Comparison of ENCODE assay signal across 10 cellular contexts in the genomic region with DNA sequence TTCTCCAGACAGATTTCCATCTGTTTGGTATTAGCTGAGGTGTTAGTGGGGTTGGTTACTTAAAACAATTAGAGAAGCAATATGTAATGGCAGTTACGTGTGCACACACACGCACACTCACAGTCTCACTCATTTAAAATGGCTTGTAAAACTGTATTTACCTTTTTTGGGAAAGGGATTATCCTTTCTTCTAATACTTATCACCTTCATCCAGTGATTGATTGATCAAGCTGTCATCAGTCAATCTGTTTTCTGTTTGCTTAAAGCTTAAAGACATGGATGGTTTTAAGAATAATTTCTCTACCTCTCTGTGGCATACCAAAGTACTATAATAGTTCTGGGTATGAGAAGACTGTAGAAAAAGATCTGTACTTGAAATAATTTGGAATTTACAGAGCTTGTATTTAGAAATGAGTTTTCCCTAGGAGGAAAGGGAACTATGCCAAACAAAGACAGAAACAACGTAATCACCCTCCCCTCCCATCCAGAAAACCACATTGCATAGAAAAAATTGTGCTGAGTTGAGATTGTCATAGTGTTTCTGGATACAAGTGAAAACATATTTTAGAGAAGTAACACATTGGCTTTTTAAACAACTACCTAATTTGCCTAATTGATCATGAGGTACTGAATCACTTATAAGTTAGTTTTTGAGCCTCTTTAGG. TPM values are rescaled to one million over a fixed set of nuclear protein-coding genes. Genes with fewer than 3 reads are reported as not detected.
A peak's percentile ranks its signal among the peaks of the same experiment; 100 is the strongest.
DNase-seq lines count a peak whose midpoint lies in the region; ATAC-seq and TF ChIP-seq lines count a peak whose summit lies in the region.
"Had no signal": no experiment of that assay in that cellular context is flagged by ENCODE, and none has a peak within 500 bp of the region (broad histone marks: within the 10 kb centered on the region; RNA-seq: fewer than 3 reads in every experiment).

No MANE protein-coding gene starts in this region.

- H3K4me1 Mint-ChIP-seq in activated T-helper 2 cell treated with anti-CD3 and anti-CD28 coated beads, Interferon-gamma antibody, Interleukin-2, Interleukin-4, amounts not matched to agents 10 μg/mL and 5 μg/mL and 100 μg/mL, durations not matched to agents 14 hours and 24 hours and 36 hours (ENCODE audit: low read depth), result peaks cover 53% of the 10 kb centered on the region

- TF ChIP-seq CTCF in HEK293 (tag by site-specific recombination; IDR thresholded peaks at IDR 0.05), result no peak

- no peak overlapping the region for H3K27ac ChIP-seq in HEK293 (ENCODE audit: extremely low read depth, low read depth, low read length)
- H3K27ac ChIP-seq: RWPE1 had no signal

- H3K4me1 ChIP-seq in HEK293 (ENCODE audit: control insufficient read depth, insufficient read depth, low read length), result peaks cover 14% of the 10 kb centered on the region

- H3K4me3 ChIP-seq in HEK293 (ENCODE audit: low read depth, low read length), result no peak overlapping the region

- no peak for ATAC-seq in HG02970 (IDR thresholded peaks at IDR 0.05; ENCODE audit: low FRiP score, unreplicated experiment)

- H3K9me3 ChIP-seq in HEK293 (ENCODE audit: control insufficient read depth, insufficient read depth, low read depth, low read length), result no peaks in the 10 kb centered on the region

- peaks cover 56% of the 10 kb centered on the region for H3K36me3 Mint-ChIP-seq in activated T-helper 2 cell treated with anti-CD3 and anti-CD28 coated beads, Interferon-gamma antibody, Interleukin-2, Interleukin-4, amounts not matched to agents 10 μg/mL and 5 μg/mL and 100 μg/mL, durations not matched to agents 14 hours and 24 hours and 36 hours (ENCODE audit: low read depth)

- H3K36me3 ChIP-seq in HEK293 (ENCODE audit: control insufficient read depth in 2 of 2, insufficient read depth in 1 of 2, low read length in 2 of 2), result no peaks in the 10 kb centered on the region

- peaks cover 19% of the 10 kb centered on the region for H3K9me3 Mint-ChIP-seq in activated T-helper 2 cell treated with anti-CD3 and anti-CD28 coated beads, Interferon-gamma antibody, Interleukin-2, Interleukin-4, amounts not matched to agents 10 μg/mL and 5 μg/mL and 100 μg/mL, durations not matched to agents 14 hours and 24 hours and 36 hours

- CTCF ChIA-PET in HEK293 (lab: Yijun Ruan, JAX), result interaction anchor here (0.6 to 0.7 kb wide), 5 partner anchors 8 to 376 kb away, joined by 3 read pairs; no protein-coding TSS in a partner anchor

- intact Hi-C loops in activated T-helper 2 cell treated with anti-CD3 and anti-CD28 coated beads, Interferon-gamma antibody, Interleukin-2, Interleukin-4, amounts not matched to agents 10 μg/mL and 5 μg/mL and 100 μg/mL, durations not matched to agents 14 hours and 24 hours and 36 hours (cut with micrococcal nuclease), result no loop called here

- DNase-seq in AG20443 (ENCODE audit: low spot score), result peak; percentile 53
- no peak for DNase-seq in activated T-helper 2 cell treated with anti-CD3 and anti-CD28 coated beads, Interferon-gamma antibody, Interleukin-2, Interleukin-4, amounts not matched to agents 10 μg/mL and 5 μg/mL and 100 μg/mL, durations not matched to agents 14 hours and 24 hours and 36 hours (ENCODE audit: low spot score)
- peak; percentile 44 for DNase-seq in medulla oblongata (ENCODE audit: extremely low spot score)
- no peak for DNase-seq in NCI-H2029 (lab: John Stamatoyannopoulos, UW)
- DNase-seq in NK-92 treated with Interleukin-12 subunit alpha and Interleukin-12 subunit beta, amount 100 ng/mL, for 24 hours (lab: John Stamatoyannopoulos, UW), result no peak
- no peak for DNase-seq in T-helper 1 cell
- DNase-seq: DMS53 had no signal

- H3K4me3 Mint-ChIP-seq in activated T-helper 2 cell treated with anti-CD3 and anti-CD28 coated beads, Interferon-gamma antibody, Interleukin-2, Interleukin-4, amounts not matched to agents 10 μg/mL and 5 μg/mL and 100 μg/mL, durations not matched to agents 14 hours and 24 hours and 36 hours (ENCODE audit: low read depth), result no peak overlapping the region

- peak overlapping the region; percentile 47 for H3K27ac Mint-ChIP-seq in activated T-helper 2 cell treated with anti-CD3 and anti-CD28 coated beads, Interferon-gamma antibody, Interleukin-2, Interleukin-4, amounts not matched to agents 10 μg/mL and 5 μg/mL and 100 μg/mL, durations not matched to agents 14 hours and 24 hours and 36 hours

- no peaks in the 10 kb centered on the region for H3K27me3 Mint-ChIP-seq in activated T-helper 2 cell treated with anti-CD3 and anti-CD28 coated beads, Interferon-gamma antibody, Interleukin-2, Interleukin-4, amounts not matched to agents 10 μg/mL and 5 μg/mL and 100 μg/mL, durations not matched to agents 14 hours and 24 hours and 36 hours (ENCODE audit: low read depth)

- POLR2A ChIA-PET in HEK293 (lab: Yijun Ruan, JAX), result no interaction called here

TF ChIP-seq in HEK293, 187 proteins besides CTCF, POLR2A, EP300 and RAD21 (continues in another document):
- TF ChIP-seq ZNF248 (tag by site-specific recombination; IDR thresholded peaks at IDR 0.05) (no peak), IKZF3 (tag by site-specific recombination; IDR thresholded peaks at IDR 0.05) (no peak), ZNF843 (tag by site-specific recombination; IDR thresholded peaks at IDR 0.05) (0 out of 2 replicates have a peak, but pooled peaks have one; percentile 17), ZNF239 (tag by site-specific recombination; IDR thresholded peaks at IDR 0.05) (no peak), ZSCAN30 (tag by site-specific recombination; IDR thresholded peaks at IDR 0.05) (no peak), ZNF155 (tag by site-specific recombination; IDR thresholded peaks at IDR 0.05) (no peak), ZNF621 (tag by site-specific recombination; IDR thresholded peaks at IDR 0.05) (no peak), KLF7 (tag by site-specific recombination; IDR thresholded peaks at IDR 0.05; ENCODE audit: borderline replicate concordance) (no peak), GLIS2 (tag by site-specific recombination; IDR thresholded peaks at IDR 0.05) (no peak), FEZF1 (tag by site-specific recombination; IDR thresholded peaks at IDR 0.05) (peak; percentile 33; the same call in 1 of the 2 replicates), ZNF324 (tag by site-specific recombination; IDR thresholded peaks at IDR 0.05) (no peak), ZNF600 (tag by site-specific recombination; IDR thresholded peaks at IDR 0.05) (no peak), OSR2 (tag by site-specific recombination; IDR thresholded peaks at IDR 0.05) (0 out of 2 replicates have a peak, but pooled peaks have one; percentile 21)
- TF ChIP-seq, protein P1, sequence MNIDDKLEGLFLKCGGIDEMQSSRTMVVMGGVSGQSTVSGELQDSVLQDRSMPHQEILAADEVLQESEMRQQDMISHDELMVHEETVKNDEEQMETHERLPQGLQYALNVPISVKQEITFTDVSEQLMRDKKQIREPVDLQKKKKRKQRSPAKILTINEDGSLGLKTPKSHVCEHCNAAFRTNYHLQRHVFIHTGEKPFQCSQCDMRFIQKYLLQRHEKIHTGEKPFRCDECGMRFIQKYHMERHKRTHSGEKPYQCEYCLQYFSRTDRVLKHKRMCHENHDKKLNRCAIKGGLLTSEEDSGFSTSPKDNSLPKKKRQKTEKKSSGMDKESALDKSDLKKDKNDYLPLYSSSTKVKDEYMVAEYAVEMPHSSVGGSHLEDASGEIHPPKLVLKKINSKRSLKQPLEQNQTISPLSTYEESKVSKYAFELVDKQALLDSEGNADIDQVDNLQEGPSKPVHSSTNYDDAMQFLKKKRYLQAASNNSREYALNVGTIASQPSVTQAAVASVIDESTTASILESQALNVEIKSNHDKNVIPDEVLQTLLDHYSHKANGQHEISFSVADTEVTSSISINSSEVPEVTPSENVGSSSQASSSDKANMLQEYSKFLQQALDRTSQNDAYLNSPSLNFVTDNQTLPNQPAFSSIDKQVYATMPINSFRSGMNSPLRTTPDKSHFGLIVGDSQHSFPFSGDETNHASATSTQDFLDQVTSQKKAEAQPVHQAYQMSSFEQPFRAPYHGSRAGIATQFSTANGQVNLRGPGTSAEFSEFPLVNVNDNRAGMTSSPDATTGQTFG (tag by site-specific recombination; IDR thresholded peaks at IDR 0.05; ENCODE audit: borderline replicate concordance), result no peak
- TF ChIP-seq, protein P2, sequence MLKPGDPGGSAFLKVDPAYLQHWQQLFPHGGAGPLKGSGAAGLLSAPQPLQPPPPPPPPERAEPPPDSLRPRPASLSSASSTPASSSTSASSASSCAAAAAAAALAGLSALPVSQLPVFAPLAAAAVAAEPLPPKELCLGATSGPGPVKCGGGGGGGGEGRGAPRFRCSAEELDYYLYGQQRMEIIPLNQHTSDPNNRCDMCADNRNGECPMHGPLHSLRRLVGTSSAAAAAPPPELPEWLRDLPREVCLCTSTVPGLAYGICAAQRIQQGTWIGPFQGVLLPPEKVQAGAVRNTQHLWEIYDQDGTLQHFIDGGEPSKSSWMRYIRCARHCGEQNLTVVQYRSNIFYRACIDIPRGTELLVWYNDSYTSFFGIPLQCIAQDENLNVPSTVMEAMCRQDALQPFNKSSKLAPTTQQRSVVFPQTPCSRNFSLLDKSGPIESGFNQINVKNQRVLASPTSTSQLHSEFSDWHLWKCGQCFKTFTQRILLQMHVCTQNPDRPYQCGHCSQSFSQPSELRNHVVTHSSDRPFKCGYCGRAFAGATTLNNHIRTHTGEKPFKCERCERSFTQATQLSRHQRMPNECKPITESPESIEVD (tag by site-specific recombination; IDR thresholded peaks at IDR 0.05), result peak; percentile 86
- TF ChIP-seq, protein P3, sequence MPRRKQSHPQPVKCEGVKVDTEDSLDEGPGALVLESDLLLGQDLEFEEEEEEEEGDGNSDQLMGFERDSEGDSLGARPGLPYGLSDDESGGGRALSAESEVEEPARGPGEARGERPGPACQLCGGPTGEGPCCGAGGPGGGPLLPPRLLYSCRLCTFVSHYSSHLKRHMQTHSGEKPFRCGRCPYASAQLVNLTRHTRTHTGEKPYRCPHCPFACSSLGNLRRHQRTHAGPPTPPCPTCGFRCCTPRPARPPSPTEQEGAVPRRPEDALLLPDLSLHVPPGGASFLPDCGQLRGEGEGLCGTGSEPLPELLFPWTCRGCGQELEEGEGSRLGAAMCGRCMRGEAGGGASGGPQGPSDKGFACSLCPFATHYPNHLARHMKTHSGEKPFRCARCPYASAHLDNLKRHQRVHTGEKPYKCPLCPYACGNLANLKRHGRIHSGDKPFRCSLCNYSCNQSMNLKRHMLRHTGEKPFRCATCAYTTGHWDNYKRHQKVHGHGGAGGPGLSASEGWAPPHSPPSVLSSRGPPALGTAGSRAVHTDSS (tag by site-specific recombination; IDR thresholded peaks at IDR 0.05), result no peak

RNA-seq across cellular contexts. Expression of gene SIPA1L1, which starts 42.8 kb away (rescaled TPM):
- 132 TPM in 2 replicates for total RNA-seq in activated T-helper 2 cell treated with anti-CD3 and anti-CD28 coated beads, Interferon-gamma antibody, Interleukin-2, Interleukin-4, amounts not matched to agents 10 μg/mL and 5 μg/mL and 100 μg/mL, durations not matched to agents 14 hours and 24 hours and 36 hours

Comparison
In these comparisons a context has a peak if more than half of its experiments do, and no peak if none do; other contexts are left out.
1. DNase-seq: peak in AG20443 (single experiment) and medulla oblongata (single experiment); none in activated T-helper 2 cell treated with anti-CD3 and anti-CD28 coated beads, Interferon-gamma antibody, Interleukin-2, Interleukin-4, amounts not matched to agents 10 μg/mL and 5 μg/mL and 100 μg/mL, durations not matched to agents 14 hours and 24 hours and 36 hours (single experiment), NCI-H2029 (single experiment), NK-92 treated with Interleukin-12 subunit alpha and Interleukin-12 subunit beta, amount 100 ng/mL, for 24 hours (single experiment) and T-helper 1 cell (0 of 5).